8 cellular contexts compared by ENCODE assay signal in genomic region chr17:80892900-80893603, GRCh38.
DNase-seq lines count a peak whose midpoint lies in the region; ATAC-seq and TF ChIP-seq lines count a peak whose summit lies in the region.

No MANE protein-coding gene starts in this region.

- H3K27me3 ChIP-seq in PC-3 (ENCODE audit: low read length) (no peaks in the 10 kb centered on the region), psoas muscle (ENCODE audit: insufficient read depth in 3 of 3, low read length in 2 of 3) (no peaks in the 10 kb centered on the region), WERI-Rb-1 (ENCODE audit: insufficient read depth, low read depth, severe bottlenecking) (no peaks in the 10 kb centered on the region)

- peak overlapping the region; percentile 96 for H3K27ac Mint-ChIP-seq in activated naive CD8-positive, alpha-beta T cell treated with anti-CD3 and anti-CD28 coated beads for 36 hours

- H3K9me3 Mint-ChIP-seq in activated naive CD8-positive, alpha-beta T cell treated with anti-CD3 and anti-CD28 coated beads for 36 hours: no peaks in the 10 kb centered on the region

- peak overlapping the region; percentile 52 for H3K4me3 ChIP-seq in PC-3 (ENCODE audit: low read length)
- H3K4me3 ChIP-seq in psoas muscle: no peak overlapping the region
- H3K4me3 ChIP-seq in WERI-Rb-1 (ENCODE audit: low read depth, low read length): no peak overlapping the region

- H3K9me3 ChIP-seq in PC-3 (ENCODE audit: low read length): no peaks in the 10 kb centered on the region
- no peaks in the 10 kb centered on the region for H3K9me3 ChIP-seq in psoas muscle
- H3K9me3 ChIP-seq in WERI-Rb-1 (ENCODE audit: severe bottlenecking): no peaks in the 10 kb centered on the region

- POLR2A ChIA-PET in PC-3 (lab: Charles Lee; ENCODE audit: unreplicated experiment): no interaction called here

- H3K4me1 ChIP-seq in PC-3 (ENCODE audit: insufficient read depth, low read length): peaks cover 36% of the 10 kb centered on the region
- H3K4me1 ChIP-seq in psoas muscle: no peaks in the 10 kb centered on the region

- H2AFZ ChIP-seq in PC-3 (ENCODE audit: low read length): no peak overlapping the region

- peaks cover 49% of the 10 kb centered on the region for H3K4me1 Mint-ChIP-seq in activated naive CD8-positive, alpha-beta T cell treated with anti-CD3 and anti-CD28 coated beads for 36 hours

- DNase-seq in COLO829 (ENCODE audit: low spot score) (peak; percentile 48), PC-3 (peak; percentile 96), psoas muscle (peak; percentile 71 to 83), NCI-H1436 (lab: John Stamatoyannopoulos, UW) (no peak), UCSD-AML1 (lab: John Stamatoyannopoulos, UW; ENCODE audit: unreplicated experiment) (no peak), WERI-Rb-1 (no peak), SKM-1 (lab: John Stamatoyannopoulos, UW; ENCODE audit: unreplicated experiment) (no peak)
- DNase-seq in activated naive CD8-positive, alpha-beta T cell treated with anti-CD3 and anti-CD28 coated beads for 36 hours: peak; percentile 26

- peaks cover 12% of the 10 kb centered on the region for H3F3A ChIP-seq in PC-3 (ENCODE audit: low read length, unreplicated experiment)

- no peaks in the 10 kb centered on the region for H4K20me1 ChIP-seq in PC-3 (ENCODE audit: low read length)

- peaks cover 20% of the 10 kb centered on the region for H3K79me2 ChIP-seq in PC-3 (ENCODE audit: low read length)

- H3K36me3 Mint-ChIP-seq in activated naive CD8-positive, alpha-beta T cell treated with anti-CD3 and anti-CD28 coated beads for 36 hours: peaks cover 58% of the 10 kb centered on the region

- H3K27ac ChIP-seq in PC-3 (ENCODE audit: low read length) (peak overlapping the region; percentile 91), psoas muscle (no peak overlapping the region), WERI-Rb-1 (no peak overlapping the region)

- H3K4me3 Mint-ChIP-seq in activated naive CD8-positive, alpha-beta T cell treated with anti-CD3 and anti-CD28 coated beads for 36 hours: peak overlapping the region; percentile 75

- ATAC-seq in PC-3: peak; percentile 76
- ATAC-seq in psoas muscle: peak; percentile 82 to 88 (median 86)

- peaks cover 16% of the 10 kb centered on the region for H3K36me3 ChIP-seq in PC-3 (ENCODE audit: low read depth, low read length)
- peaks cover 0 to 60% of the 10 kb centered on the region in 2 donors for H3K36me3 ChIP-seq in psoas muscle (ENCODE audit: insufficient read depth in 1 of 2, low read depth in 1 of 2)
- peaks cover 64% of the 10 kb centered on the region for H3K36me3 ChIP-seq in WERI-Rb-1

- no peaks in the 10 kb centered on the region for H3K27me3 Mint-ChIP-seq in activated naive CD8-positive, alpha-beta T cell treated with anti-CD3 and anti-CD28 coated beads for 36 hours

- CTCF ChIA-PET in PC-3 (lab: Charles Lee): no interaction called here

- 70 to 83% (median 82%) methylated on average over 29 to 31 of the region's 31 CpGs for WGBS in psoas muscle, 3 donors

- H3K9me2 ChIP-seq in PC-3 (replicated peaks; ENCODE audit: low read length): no peaks in the 10 kb centered on the region

- intact Hi-C loops in PC-3 (cut with micrococcal nuclease): loop anchor here (1.0 to 10.0 kb wide), 3 partner anchors 60 to 438 kb away; no protein-coding TSS in a partner anchor
- intact Hi-C loops in psoas muscle (cut with DNase I): no loop called here

- no TSS peak for BruUV-seq in PC-3 (replicated peaks; lab: Mats Ljungman, UMichigan)

- TF ChIP-seq CTCF in PC-3 (conservative IDR thresholded peaks at IDR 0.05; ENCODE audit: low read depth, low read length) (no peak), psoas muscle (IDR thresholded peaks at IDR 0.05) (no peak), WERI-Rb-1 (IDR thresholded peaks at IDR 0.05; ENCODE audit: low read depth, low read length) (no peak)

- peak overlapping the region; percentile 87 for H3K4me2 ChIP-seq in PC-3 (ENCODE audit: low read length)

- H3K9ac ChIP-seq in PC-3 (ENCODE audit: low read length): peak overlapping the region; percentile 71

Comparison
In these comparisons a context has a peak if more than half of its experiments do, and no peak if none do; other contexts are left out.
1. DNase-seq: peak in COLO829 (single experiment), PC-3 (single experiment), activated naive CD8-positive, alpha-beta T cell treated with anti-CD3 and anti-CD28 coated beads for 36 hours (single experiment) and psoas muscle (2 of 2); none in NCI-H1436 (single experiment), UCSD-AML1 (single experiment), WERI-Rb-1 (single experiment) and SKM-1 (single experiment).